Comparison of ENCODE assay signal across 22 cellular contexts in the genomic region with DNA sequence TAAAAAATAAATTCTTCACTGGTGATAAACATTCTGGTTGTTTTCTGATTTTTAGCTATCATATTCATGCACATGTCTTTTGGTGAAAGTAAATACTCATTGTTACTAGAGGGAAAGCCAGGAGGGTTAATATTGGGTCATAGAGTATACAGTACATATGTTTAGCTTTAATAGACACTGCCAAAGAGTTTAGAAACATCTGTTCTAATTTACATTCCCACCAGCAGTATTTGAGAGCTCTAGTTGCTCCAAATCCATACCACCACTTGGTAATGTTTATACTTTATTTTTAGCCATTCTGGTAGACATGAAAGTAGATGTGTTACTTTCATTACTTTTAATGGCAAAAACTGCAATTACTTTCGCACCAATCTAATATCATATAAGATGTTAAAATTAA.
"Had no signal": no experiment of that assay in that cellular context is flagged by ENCODE, and none has a peak within 500 bp of the region (broad histone marks: within the 10 kb centered on the region; RNA-seq: fewer than 3 reads in every experiment).

No MANE protein-coding gene starts in this region.

- H3K27me3 ChIP-seq: colonic mucosa, gastrocnemius medialis, heart right ventricle, left lung had no signal

- H3K9me3 Mint-ChIP-seq: effector memory CD8-positive, alpha-beta T cell had no signal

- H3K4me1 Mint-ChIP-seq: naive B cell had no signal

- H3K9me3 ChIP-seq: colonic mucosa, gastrocnemius medialis, left lung, lower lobe of right lung had no signal

- H3K27ac Mint-ChIP-seq: dendritic cell treated with granulocyte-macrophage colony-stimulating factor and Interleukin-4, amounts not matched to agents 40 ng/mL and 50 ng/mL, for 4 days; effector memory CD8-positive, alpha-beta T cell; endodermal cell; mesothelial cell of epicardium had no signal

- H3K4me3 Mint-ChIP-seq: dendritic cell treated with granulocyte-macrophage colony-stimulating factor and Interleukin-4, amounts not matched to agents 40 ng/mL and 50 ng/mL, for 4 days; effector memory CD8-positive, alpha-beta T cell; endodermal cell; mesothelial cell of epicardium; naive B cell had no signal

- H3K36me3 ChIP-seq: colonic mucosa, gastrocnemius medialis, heart right ventricle, left lung, lower lobe of right lung had no signal

- H3K27ac ChIP-seq: colonic mucosa, epithelial cell of prostate, gastrocnemius medialis, heart right ventricle, left lung, lower lobe of right lung had no signal

- DNase-seq: colonic mucosa; cortex of kidney; effector CD8-positive, alpha-beta T cell; effector memory CD8-positive, alpha-beta T cell; endodermal cell; erythroblast; foreskin fibroblast; gastrocnemius medialis; glutamatergic neuron; head of caudate nucleus; heart right ventricle; hippocampal formation; left cardiac atrium; left lung; left ventricle myocardium superior; lower lobe of right lung; mesenchymal stem cell; mucosa of descending colon; naive B cell had no signal

- H3K36me3 Mint-ChIP-seq: mesothelial cell of epicardium, naive B cell had no signal

- H3K4me1 ChIP-seq: colonic mucosa, gastrocnemius medialis, heart right ventricle, left lung, lower lobe of right lung had no signal

- H3K27me3 Mint-ChIP-seq: dendritic cell treated with granulocyte-macrophage colony-stimulating factor and Interleukin-4, amounts not matched to agents 40 ng/mL and 50 ng/mL, for 4 days; effector memory CD8-positive, alpha-beta T cell had no signal

- H3K4me3 ChIP-seq: colonic mucosa, gastrocnemius medialis, heart right ventricle, left lung, lower lobe of right lung, mucosa of descending colon had no signal
